ENCODE assay signal across 17 cellular contexts in the genomic region with DNA sequence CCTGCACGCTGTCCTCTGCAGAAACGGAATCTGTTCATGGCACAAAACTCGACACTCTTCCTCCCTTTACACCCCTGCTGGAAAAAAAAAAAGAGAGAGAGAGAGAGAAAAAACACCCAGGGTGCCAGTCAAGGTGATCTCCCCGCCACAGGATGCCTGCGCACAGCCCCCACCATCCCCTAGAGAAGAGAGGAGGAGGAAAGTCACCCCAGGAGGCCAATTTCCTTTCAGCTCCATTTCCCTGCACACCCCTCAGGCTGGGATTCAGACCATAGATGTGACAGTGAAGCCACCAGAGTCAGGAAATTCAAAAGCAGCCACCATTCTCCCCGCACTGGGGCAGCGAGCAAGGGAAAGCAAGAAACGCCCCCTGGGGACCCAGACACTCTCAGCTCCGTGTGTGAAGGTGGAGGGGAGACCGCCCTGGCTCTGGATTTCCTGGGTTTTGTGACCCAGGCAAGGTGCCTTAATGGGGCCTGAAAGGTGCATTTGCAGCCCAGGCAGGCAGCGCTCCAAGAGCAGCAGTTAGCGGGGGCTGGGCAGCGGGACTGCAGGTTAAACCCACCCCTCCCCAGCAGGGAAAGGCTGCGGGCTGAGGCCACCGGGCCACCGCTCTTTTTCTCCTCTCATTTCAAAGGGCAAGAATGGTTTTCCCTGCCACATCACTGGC.
DNase-seq lines count a peak whose midpoint lies in the region; ATAC-seq and TF ChIP-seq lines count a peak whose summit lies in the region.
"Had no signal": no experiment of that assay in that cellular context is flagged by ENCODE, and none has a peak within 500 bp of the region (broad histone marks: within the 10 kb centered on the region; RNA-seq: fewer than 3 reads in every experiment).

No MANE protein-coding gene starts in this region.

- H3K27ac Mint-ChIP-seq in stimulated activated naive B cell treated with anti-CD40 and anti-IgM and Interleukin-4, amounts not matched to agents 10 μg/mL and 1 μg/mL and 100 μg/mL, for 72 hours = peak overlapping the region; percentile 83
- H3K27ac Mint-ChIP-seq in mesothelial cell of epicardium = no peak overlapping the region
- H3K27ac Mint-ChIP-seq: effector memory CD8-positive, alpha-beta T cell had no signal

- no peaks in the 10 kb centered on the region for H3K9me3 ChIP-seq in HUES48 (ENCODE audit: control insufficient read depth, insufficient read depth, low read length)
- no peaks in the 10 kb centered on the region for H3K9me3 ChIP-seq in effector memory CD4-positive, alpha-beta T cell (ENCODE audit: control insufficient read depth, low read length)
- H3K9me3 ChIP-seq: body of pancreas, gastrocnemius medialis, uterus had no signal

- no peak for TF ChIP-seq CTCF in mesothelial cell of epicardium (IDR thresholded peaks at IDR 0.05; ENCODE audit: unreplicated experiment)

- peaks cover 22% of the 10 kb centered on the region for H3K4me1 ChIP-seq in HUES48 (ENCODE audit: control insufficient read depth, insufficient read depth, low read length)
- peaks cover 13% of the 10 kb centered on the region for H3K4me1 ChIP-seq in effector memory CD4-positive, alpha-beta T cell (ENCODE audit: control insufficient read depth, insufficient read depth, low read length, poor library complexity, severe bottlenecking)
- H3K4me1 ChIP-seq: gastrocnemius medialis, uterus had no signal

- DNase-seq in activated T-cell treated with anti-CD3 and anti-CD28 coated beads, Interleukin-2, amount 50 U/mL, for 1 hour = peak; percentile 45
- no peak for DNase-seq in activated T-cell treated with anti-CD3 and anti-CD28 coated beads for 4 hours
- no peak for DNase-seq in effector memory CD4-positive, alpha-beta T cell
- DNase-seq in stimulated activated naive B cell treated with anti-CD40 and anti-IgM and Interleukin-4, amounts not matched to agents 10 μg/mL and 1 μg/mL and 100 μg/mL, for 72 hours = no peak
- DNase-seq in NK-92 treated with Interleukin-12 subunit alpha and Interleukin-12 subunit beta, amount 100 ng/mL, for 24 hours (lab: John Stamatoyannopoulos, UW) = no peak
- no peak for DNase-seq in mesothelial cell of epicardium (ENCODE audit: low spot score in 2 of 2, unreplicated experiment in 2 of 2)
- DNase-seq: body of pancreas; effector memory CD8-positive, alpha-beta T cell; EL; gastrocnemius medialis; islet precursor cell; NCI-H1105 treated with DMSO at 0.1 percent for 48 hours; NCI-H748 treated with DMSO at 0.1 percent for 48 hours; SHP77 treated with DMSO at 0.1 percent for 48 hours; uterus had no signal

- H3K4me3 ChIP-seq in HUES48 (ENCODE audit: low read depth, low read length) = no peak overlapping the region
- no peak overlapping the region for H3K4me3 ChIP-seq in effector memory CD4-positive, alpha-beta T cell (ENCODE audit: insufficient read depth, low read depth, low read length, poor library complexity, severe bottlenecking)
- H3K4me3 ChIP-seq: body of pancreas, gastrocnemius medialis, uterus had no signal

- no peak overlapping the region for H3K27ac ChIP-seq in HUES48 (ENCODE audit: low read depth, low read length)
- peak overlapping the region; percentile 40 for H3K27ac ChIP-seq in effector memory CD4-positive, alpha-beta T cell (ENCODE audit: insufficient read depth, low read length, poor library complexity, severe bottlenecking)
- H3K27ac ChIP-seq: body of pancreas, gastrocnemius medialis, uterus had no signal

- H3K27me3 ChIP-seq in HUES48 (ENCODE audit: control insufficient read depth, insufficient read depth, low read length) = no peaks in the 10 kb centered on the region; the same call in 1 of the 2 replicates
- no peaks in the 10 kb centered on the region for H3K27me3 ChIP-seq in effector memory CD4-positive, alpha-beta T cell (replicated peaks; ENCODE audit: control insufficient read depth, insufficient read depth, low read length, poor library complexity, severe bottlenecking)
- H3K27me3 ChIP-seq: body of pancreas, gastrocnemius medialis, uterus had no signal

- H3K9me3 Mint-ChIP-seq in stimulated activated naive B cell treated with anti-CD40 and anti-IgM and Interleukin-4, amounts not matched to agents 10 μg/mL and 1 μg/mL and 100 μg/mL, for 72 hours = peaks cover 0 to 5% of the 10 kb centered on the region in 2 donors
- H3K9me3 Mint-ChIP-seq in mesothelial cell of epicardium = no peaks in the 10 kb centered on the region
- H3K9me3 Mint-ChIP-seq: effector memory CD8-positive, alpha-beta T cell had no signal

- H3K4me3 Mint-ChIP-seq in stimulated activated naive B cell treated with anti-CD40 and anti-IgM and Interleukin-4, amounts not matched to agents 10 μg/mL and 1 μg/mL and 100 μg/mL, for 72 hours = peak overlapping the region; percentile 11 to 36
- no peak overlapping the region for H3K4me3 Mint-ChIP-seq in mesothelial cell of epicardium
- H3K4me3 Mint-ChIP-seq: effector memory CD8-positive, alpha-beta T cell had no signal

- H3K27me3 Mint-ChIP-seq in stimulated activated naive B cell treated with anti-CD40 and anti-IgM and Interleukin-4, amounts not matched to agents 10 μg/mL and 1 μg/mL and 100 μg/mL, for 72 hours = no peaks in the 10 kb centered on the region
- H3K27me3 Mint-ChIP-seq in mesothelial cell of epicardium (ENCODE audit: low read depth) = peaks cover 14% of the 10 kb centered on the region
- H3K27me3 Mint-ChIP-seq: effector memory CD8-positive, alpha-beta T cell had no signal

- peaks cover 4 to 5% of the 10 kb centered on the region in 2 donors for H3K36me3 Mint-ChIP-seq in stimulated activated naive B cell treated with anti-CD40 and anti-IgM and Interleukin-4, amounts not matched to agents 10 μg/mL and 1 μg/mL and 100 μg/mL, for 72 hours
- H3K36me3 Mint-ChIP-seq in mesothelial cell of epicardium = no peaks in the 10 kb centered on the region

- H3K36me3 ChIP-seq in HUES48 (ENCODE audit: control insufficient read depth, insufficient read depth, low read length) = no peaks in the 10 kb centered on the region
- no peaks in the 10 kb centered on the region for H3K36me3 ChIP-seq in effector memory CD4-positive, alpha-beta T cell (ENCODE audit: control insufficient read depth, insufficient read depth, low read length)
- H3K36me3 ChIP-seq: gastrocnemius medialis, uterus had no signal

- H3K4me1 Mint-ChIP-seq in stimulated activated naive B cell treated with anti-CD40 and anti-IgM and Interleukin-4, amounts not matched to agents 10 μg/mL and 1 μg/mL and 100 μg/mL, for 72 hours = peaks cover 29 to 47% of the 10 kb centered on the region in 2 donors
- peaks cover 4% of the 10 kb centered on the region for H3K4me1 Mint-ChIP-seq in mesothelial cell of epicardium

- H3K9ac ChIP-seq in HUES48 (ENCODE audit: low read depth, low read length) = peak overlapping the region; percentile 35; the same call in 1 of the 2 replicates

- ATAC-seq in stimulated activated naive B cell treated with anti-CD40 and anti-IgM and Interleukin-4, amounts not matched to agents 10 μg/mL and 1 μg/mL and 100 μg/mL, for 72 hours (replicated peaks) = no peak
- no peak for ATAC-seq in GM21367 (IDR thresholded peaks at IDR 0.05; ENCODE audit: unreplicated experiment)
- ATAC-seq: body of pancreas; effector memory CD8-positive, alpha-beta T cell; gastrocnemius medialis had no signal
